1 cellular context compared by ENCODE assay signal in genomic region chr14:69152944-69153847, GRCh38.
TF ChIP-seq lines count a peak whose summit lies in the region.

Gene DCAF5 (minus strand): TSS chr14:69153119. CDS start chr14:69152978, 141 bp downstream.

TF ChIP-seq in K562, 482 proteins besides CTCF, POLR2A, EP300 and RAD21 (continued from another document):
- TF ChIP-seq CBX2 (IDR thresholded peaks at IDR 0.05; ENCODE audit: insufficient read depth, low read length, poor library complexity, severe bottlenecking) (no peak), NR2C1 (IDR thresholded peaks at IDR 0.05) (no peak), NR2C1 (tag; IDR thresholded peaks at IDR 0.05) (no peak), CBX5 (IDR thresholded peaks at IDR 0.05; ENCODE audit: borderline replicate concordance, low read depth) (no peak)
TF ChIP-seq in K562: peak in this region for 64.
